Comparison of ENCODE assay signal across 9 cellular contexts in genomic region chr17:38727661-38728220, GRCh38. TPM values are rescaled to one million over a fixed set of nuclear protein-coding genes. Genes with fewer than 3 reads are reported as not detected.
DNase-seq lines count a peak whose midpoint lies in the region; ATAC-seq and TF ChIP-seq lines count a peak whose summit lies in the region.
"Had no signal": no experiment of that assay in that cellular context is flagged by ENCODE, and none has a peak within 500 bp of the region (broad histone marks: within the 10 kb centered on the region; RNA-seq: fewer than 3 reads in every experiment).

No MANE protein-coding gene starts in this region.

- H3K27me3 Mint-ChIP-seq in Calu3 (ENCODE audit: unreplicated experiment), result no peaks in the 10 kb centered on the region

- H3K27ac Mint-ChIP-seq in Calu3 (ENCODE audit: unreplicated experiment), result peak overlapping the region; percentile 55

- peaks cover 87% of the 10 kb centered on the region for H3K36me3 Mint-ChIP-seq in Calu3 (ENCODE audit: insufficient read depth, unreplicated experiment)

- intact Hi-C loops in Calu3 (cut with micrococcal nuclease; ENCODE audit: unreplicated experiment), result no loop called here

- CTCF ChIA-PET in Calu3 (lab: Charles Lee), result interaction anchor here (0.6 to 1.6 kb wide), 5 partner anchors 9 to 757 kb away, joined by 3 to 4 read pairs (median 4); partner anchors contain the start of gene MLLT6

- peaks cover 25% of the 10 kb centered on the region for H3K4me1 Mint-ChIP-seq in Calu3 (ENCODE audit: low read depth, unreplicated experiment)

- no peak for TF ChIP-seq CTCF in Calu3 (IDR thresholded peaks at IDR 0.05; ENCODE audit: unreplicated experiment)

- no peak for ATAC-seq in GM21423 (IDR thresholded peaks at IDR 0.05; ENCODE audit: unreplicated experiment)

- DNase-seq in Calu3, result no peak
- peak; percentile 83 to 89 for DNase-seq in activated CD4-positive, alpha-beta T cell treated with anti-CD3 and anti-CD28 coated beads, Interleukin-2, amount 50 U/mL, for 48 hours
- peak; percentile 61 for DNase-seq in central memory CD4-positive, alpha-beta T cell
- DNase-seq in stimulated activated CD4-positive, alpha-beta T cell treated with anti-CD3 and anti-CD28 coated beads, Interleukin-4, amount 100 ng/mL, for 48 hours (ENCODE audit: low read depth in 2 of 2), result peak; percentile 68 to 76
- DNase-seq in HuH-7 (ENCODE audit: low spot score), result no peak
- DNase-seq in ureter (ENCODE audit: low spot score), result no peak
- no peak for DNase-seq in NK-92 (lab: John Stamatoyannopoulos, UW; ENCODE audit: unreplicated experiment)
- DNase-seq: NCI-H774 had no signal

- peak overlapping the region; percentile 90 for H3K4me3 Mint-ChIP-seq in Calu3 (ENCODE audit: low read depth, unreplicated experiment)

- H3K9me3 Mint-ChIP-seq in Calu3 (ENCODE audit: low read depth, unreplicated experiment), result no peaks in the 10 kb centered on the region

- no TSS peak for BruUV-seq in Calu3 (replicated peaks; lab: Mats Ljungman, UMichigan)

RNA-seq across cellular contexts. Expression of gene CISD3, which starts 2.4 kb away (rescaled TPM):
- total RNA-seq in Calu3 (2022), result 101 and 109 TPM in 2 replicates
- 60.1 TPM for total RNA-seq in ureter

RNA-seq across cellular contexts. Expression of gene PCGF2, which starts 20.4 kb away (rescaled TPM):
- total RNA-seq in Calu3 (2022), result 196 and 205 TPM in 2 replicates
- total RNA-seq in ureter, result 54.5 TPM

RNA-seq across cellular contexts. Expression of gene MLLT6, which starts 22.7 kb away (rescaled TPM):
- total RNA-seq in Calu3 (2022) (463 and 498 TPM in 2 replicates), ureter (209 TPM)

RNA-seq across cellular contexts. Expression of gene PSMB3, which starts 24.8 kb away (rescaled TPM):
- 893 and 935 TPM in 2 replicates for total RNA-seq in Calu3 (2022)
- 156 TPM for total RNA-seq in ureter

RNA-seq across cellular contexts. Expression of gene EPOP, which starts 53.0 kb away (rescaled TPM):
- total RNA-seq in Calu3 (2022), result 15.3 and 20.9 TPM in 2 replicates
- total RNA-seq in ureter, result 3.4 TPM

Comparison
In these comparisons a context has a peak if more than half of its experiments do, and no peak if none do; other contexts are left out.
1. DNase-seq: peak in activated CD4-positive, alpha-beta T cell treated with anti-CD3 and anti-CD28 coated beads, Interleukin-2, amount 50 U/mL, for 48 hours (2 of 2), central memory CD4-positive, alpha-beta T cell (single experiment) and stimulated activated CD4-positive, alpha-beta T cell treated with anti-CD3 and anti-CD28 coated beads, Interleukin-4, amount 100 ng/mL, for 48 hours (2 of 2); none in Calu3 (single experiment), HuH-7 (single experiment), ureter (single experiment) and NK-92 (single experiment).